In the genomic region with DNA sequence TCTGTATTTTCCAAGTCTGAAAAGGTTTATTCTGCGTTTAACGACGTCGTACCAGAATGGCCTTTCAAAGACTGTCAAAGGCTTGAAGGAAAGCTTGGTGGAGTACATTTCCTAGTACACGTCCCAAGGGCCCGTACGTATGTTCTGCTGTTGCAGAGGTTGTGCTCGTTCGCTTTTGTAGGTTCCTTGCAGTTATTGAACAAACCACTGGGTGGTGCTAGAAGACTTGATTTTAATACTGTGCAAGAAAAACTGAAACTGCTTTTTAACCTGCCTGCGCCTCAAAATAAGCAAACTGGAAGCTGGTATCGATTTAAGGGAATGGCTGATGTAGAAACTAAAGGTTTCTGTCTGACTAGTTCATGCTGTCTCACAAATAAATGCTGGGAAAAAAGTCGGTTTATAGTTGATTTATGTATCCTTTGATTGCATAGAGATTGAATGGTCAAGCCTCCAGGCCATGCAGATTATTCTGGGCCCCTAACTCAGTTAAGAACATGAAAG, we compare ENCODE assay signal across 8 cellular contexts. TPM values are rescaled to one million over a fixed set of nuclear protein-coding genes. Genes with fewer than 3 reads are reported as not detected.
DNase-seq lines count a peak whose midpoint lies in the region; ATAC-seq and TF ChIP-seq lines count a peak whose summit lies in the region.

No MANE protein-coding gene starts in this region.

- peak; percentile 80 for TF ChIP-seq CTCF in LNCAP (IDR thresholded peaks at IDR 0.05)

- peak; percentile 91 for DNase-seq in CD1c-positive myeloid dendritic cell (ENCODE audit: extremely low spot score)
- peak; percentile 81 for DNase-seq in RPMI7951 (ENCODE audit: low read depth)
- peak; percentile 74 for DNase-seq in activated effector memory CD4-positive, alpha-beta T cell treated with anti-CD3 and anti-CD28 coated beads, Interleukin-2, amount 50 U/mL, for 16 hours
- peak; percentile 90 for DNase-seq in fibroblast of the conjunctiva (ENCODE audit: low read depth)
- DNase-seq in non-pigmented ciliary epithelial cell (ENCODE audit: low read depth), result peak; percentile 72
- DNase-seq in ureter (ENCODE audit: low spot score), result peak; percentile 86

- ATAC-seq in GM19452 (IDR thresholded peaks at IDR 0.05; ENCODE audit: unreplicated experiment), result peak; percentile 53

RNA-seq across cellular contexts. Expression of gene USP10, which starts 54.6 kb away (rescaled TPM):
- 51.1 and 54.6 TPM in 2 replicates for total RNA-seq in RPMI7951 (2014; rRNA removed; shearing (Covaris generic))
- total RNA-seq in ureter, result 103 TPM

Comparison
In these comparisons a context has a peak if more than half of its experiments do, and no peak if none do; other contexts are left out.
1. Peak in every context shown above with its lines: DNase-seq and ATAC-seq.